26 cellular contexts compared by ENCODE assay signal in genomic region chr19:16836906-16837362, GRCh38. TPM values are rescaled to one million over a fixed set of nuclear protein-coding genes. Genes with fewer than 3 reads are reported as not detected.
DNase-seq lines count a peak whose midpoint lies in the region; ATAC-seq and TF ChIP-seq lines count a peak whose summit lies in the region.
"Had no signal": no experiment of that assay in that cellular context is flagged by ENCODE, and none has a peak within 500 bp of the region (broad histone marks: within the 10 kb centered on the region; RNA-seq: fewer than 3 reads in every experiment).

No MANE protein-coding gene starts in this region.

- POLR2A ChIA-PET in activated B cell treated with CpG ODN at 0.5 μM for 24 hours (lab: Charles Lee) = no interaction called here

- no peaks in the 10 kb centered on the region for H3K27me3 Mint-ChIP-seq in activated B cell treated with CpG ODN at 0.5 μM for 24 hours
- no peaks in the 10 kb centered on the region for H3K27me3 Mint-ChIP-seq in stimulated activated naive B cell treated with anti-CD40 and anti-IgM and Interleukin-4, amounts not matched to agents 10 μg/mL and 1 μg/mL and 100 μg/mL, for 72 hours
- H3K27me3 Mint-ChIP-seq: activated CD4-positive, alpha-beta T cell treated with anti-CD3 and anti-CD28 coated beads, Interleukin-2, amount 10 ng/mL, durations not matched to agents 7 days and 5 days; CD8-positive, alpha-beta memory T cell; IgD-negative memory B cell had no signal

- DNase-seq in activated naive CD4-positive, alpha-beta T cell treated with anti-CD3 and anti-CD28 coated beads, Interleukin-2, amount 50 U/mL, for 72 hours (ENCODE audit: low spot score in 2 of 2) = no peak
- DNase-seq in activated naive CD4-positive, alpha-beta T cell (lab: John Stamatoyannopoulos, UW) = no peak
- no peak for DNase-seq in activated B cell treated with CpG ODN at 0.5 μM for 24 hours
- no peak for DNase-seq in stimulated activated naive B cell treated with anti-CD40 and anti-IgM and Interleukin-4, amounts not matched to agents 10 μg/mL and 1 μg/mL and 100 μg/mL, for 72 hours
- DNase-seq in 8988T = no peak
- DNase-seq in NCI-H1048 (lab: John Stamatoyannopoulos, UW) = no peak
- DNase-seq: activated CD4-positive, alpha-beta T cell treated with anti-CD3 and anti-CD28 coated beads, Interleukin-2, amount 10 ng/mL, durations not matched to agents 7 days and 5 days; activated effector memory CD4-positive, alpha-beta T cell treated with anti-CD3 and anti-CD28 coated beads, Interleukin-2, amount 50 U/mL, for 16 hours; CD8-positive, alpha-beta memory T cell; cortex of kidney; esophagus squamous epithelium; foreskin melanocyte; left lung; NCI-H1092 treated with DMSO at 0.1 percent for 48 hours; NCI-H2029; NCI-H526; psoas muscle; SHP77; stimulated activated CD4-positive, alpha-beta T cell treated with anti-CD3 and anti-CD28 coated beads, Interleukin-15, amount 100 ng/mL, for 24 hours had no signal

- ATAC-seq in activated naive CD4-positive, alpha-beta T cell treated with anti-CD3 and anti-CD28 coated beads, Interleukin-2, amount 50 U/mL, for 72 hours = no peak
- ATAC-seq in activated B cell treated with CpG ODN at 0.5 μM for 24 hours (ENCODE audit: low read depth) = no peak
- peak; percentile 9 for ATAC-seq in esophagus mucosa
- ATAC-seq in stimulated activated naive B cell treated with anti-CD40 and anti-IgM and Interleukin-4, amounts not matched to agents 10 μg/mL and 1 μg/mL and 100 μg/mL, for 72 hours (replicated peaks) = no peak
- ATAC-seq in HG03175 (IDR thresholded peaks at IDR 0.05; ENCODE audit: unreplicated experiment) = no peak
- ATAC-seq: body of pancreas had no signal

- H3K27ac Mint-ChIP-seq in activated naive CD4-positive, alpha-beta T cell treated with anti-CD3 and anti-CD28 coated beads, Interleukin-2, amount 50 U/mL, for 72 hours = peak overlapping the region; percentile 71 to 87
- peak overlapping the region; percentile 2 for H3K27ac Mint-ChIP-seq in activated B cell treated with CpG ODN at 0.5 μM for 24 hours
- H3K27ac Mint-ChIP-seq in stimulated activated naive B cell treated with anti-CD40 and anti-IgM and Interleukin-4, amounts not matched to agents 10 μg/mL and 1 μg/mL and 100 μg/mL, for 72 hours = peak overlapping the region; percentile 76
- H3K27ac Mint-ChIP-seq: activated CD4-positive, alpha-beta T cell treated with anti-CD3 and anti-CD28 coated beads, Interleukin-2, amount 10 ng/mL, durations not matched to agents 7 days and 5 days; endodermal cell had no signal

- CTCF ChIA-PET in activated B cell treated with CpG ODN at 0.5 μM for 24 hours (lab: Charles Lee) = interaction anchor here (1.1 to 3.0 kb wide), 3 partner anchors 122 to 399 kb away, joined by 3 to 16 read pairs (median 4); no protein-coding TSS in a partner anchor

- no peaks in the 10 kb centered on the region for H3K9me3 Mint-ChIP-seq in activated naive CD4-positive, alpha-beta T cell treated with anti-CD3 and anti-CD28 coated beads, Interleukin-2, amount 50 U/mL, for 72 hours
- no peaks in the 10 kb centered on the region for H3K9me3 Mint-ChIP-seq in activated B cell treated with CpG ODN at 0.5 μM for 24 hours
- H3K9me3 Mint-ChIP-seq in stimulated activated naive B cell treated with anti-CD40 and anti-IgM and Interleukin-4, amounts not matched to agents 10 μg/mL and 1 μg/mL and 100 μg/mL, for 72 hours = no peaks in the 10 kb centered on the region
- H3K9me3 Mint-ChIP-seq: activated CD4-positive, alpha-beta T cell treated with anti-CD3 and anti-CD28 coated beads, Interleukin-2, amount 10 ng/mL, durations not matched to agents 7 days and 5 days; endodermal cell; IgD-negative memory B cell had no signal

- intact Hi-C loops in activated B cell treated with CpG ODN at 0.5 μM for 24 hours (cut with micrococcal nuclease) = loop anchor here (1.0 to 10.0 kb wide), 5 partner anchors 62 to 445 kb away; no protein-coding TSS in a partner anchor

- H3K4me1 Mint-ChIP-seq in activated B cell treated with CpG ODN at 0.5 μM for 24 hours = peaks cover 38% of the 10 kb centered on the region
- peaks cover 34 to 36% of the 10 kb centered on the region in 2 donors for H3K4me1 Mint-ChIP-seq in stimulated activated naive B cell treated with anti-CD40 and anti-IgM and Interleukin-4, amounts not matched to agents 10 μg/mL and 1 μg/mL and 100 μg/mL, for 72 hours
- H3K4me1 Mint-ChIP-seq: endodermal cell had no signal

- no peak overlapping the region for H3K4me3 Mint-ChIP-seq in activated B cell treated with CpG ODN at 0.5 μM for 24 hours
- no peak overlapping the region for H3K4me3 Mint-ChIP-seq in stimulated activated naive B cell treated with anti-CD40 and anti-IgM and Interleukin-4, amounts not matched to agents 10 μg/mL and 1 μg/mL and 100 μg/mL, for 72 hours
- H3K4me3 Mint-ChIP-seq: activated CD4-positive, alpha-beta T cell treated with anti-CD3 and anti-CD28 coated beads, Interleukin-2, amount 10 ng/mL, durations not matched to agents 7 days and 5 days; CD8-positive, alpha-beta memory T cell; endodermal cell had no signal

- peaks cover 4 to 9% of the 10 kb centered on the region in 2 donors for H3K36me3 Mint-ChIP-seq in activated naive CD4-positive, alpha-beta T cell treated with anti-CD3 and anti-CD28 coated beads, Interleukin-2, amount 50 U/mL, for 72 hours
- H3K36me3 Mint-ChIP-seq in activated B cell treated with CpG ODN at 0.5 μM for 24 hours (ENCODE audit: low read depth) = peaks cover 78% of the 10 kb centered on the region
- peaks cover 57 to 69% of the 10 kb centered on the region in 2 donors for H3K36me3 Mint-ChIP-seq in stimulated activated naive B cell treated with anti-CD40 and anti-IgM and Interleukin-4, amounts not matched to agents 10 μg/mL and 1 μg/mL and 100 μg/mL, for 72 hours

- no peak for TF ChIP-seq CTCF in activated B cell treated with CpG ODN at 0.5 μM for 24 hours (IDR thresholded peaks at IDR 0.05)

RNA-seq across cellular contexts. Expression of gene SIN3B, which starts 7.7 kb away (rescaled TPM):
- 10 to 100 TPM; 31.6 to 31.8 TPM for total RNA-seq in activated naive CD4-positive, alpha-beta T cell treated with anti-CD3 and anti-CD28 coated beads, Interleukin-2, amount 50 U/mL, for 72 hours
- total RNA-seq in activated B cell treated with CpG ODN at 0.5 μM for 24 hours (63.7 and 73.1 TPM in 2 replicates), esophagus mucosa (19.7 TPM)

RNA-seq across cellular contexts. Expression of gene F2RL3, which starts 51.9 kb away (rescaled TPM):
- not detected for total RNA-seq in activated naive CD4-positive, alpha-beta T cell treated with anti-CD3 and anti-CD28 coated beads, Interleukin-2, amount 50 U/mL, for 72 hours
- total RNA-seq in activated B cell treated with CpG ODN at 0.5 μM for 24 hours (0.58 and 0.83 TPM in 2 replicates), esophagus mucosa (0.24 TPM)
- total RNA-seq: CD8-positive, alpha-beta memory T cell; endodermal cell; GM23248; myocyte had no signal

Comparison
In these comparisons a context has a peak if more than half of its experiments do, and no peak if none do; other contexts are left out.
1. H3K27ac Mint-ChIP-seq: peak in every context shown above with its lines; median percentile 79 in activated naive CD4-positive, alpha-beta T cell treated with anti-CD3 and anti-CD28 coated beads, Interleukin-2, amount 50 U/mL, for 72 hours; 76 in stimulated activated naive B cell treated with anti-CD40 and anti-IgM and Interleukin-4, amounts not matched to agents 10 μg/mL and 1 μg/mL and 100 μg/mL, for 72 hours; 2 in activated B cell treated with CpG ODN at 0.5 μM for 24 hours.